8 cellular contexts compared by ENCODE assay signal in genomic region chr3:170811928-170812591, GRCh38. TPM values are rescaled to one million over a fixed set of nuclear protein-coding genes. Genes with fewer than 3 reads are reported as not detected.
DNase-seq lines count a peak whose midpoint lies in the region; ATAC-seq, FAIRE-seq and TF ChIP-seq lines count a peak whose summit lies in the region.

No MANE protein-coding gene starts in this region.

- no peak overlapping the region for H2AFZ ChIP-seq in endothelial cell of umbilical vein (ENCODE audit: low read depth, low read length)

- peaks cover 35% of the 10 kb centered on the region for H3K4me1 ChIP-seq in endothelial cell of umbilical vein (ENCODE audit: control insufficient read depth, extremely low read depth, insufficient read depth, low read length)

- no peaks in the 10 kb centered on the region for H3K79me2 ChIP-seq in endothelial cell of umbilical vein (ENCODE audit: control insufficient read depth, insufficient read depth, low read length)

- H3K27ac ChIP-seq in C4-2B: no peak overlapping the region
- peak overlapping the region; percentile 51 for H3K27ac ChIP-seq in endothelial cell of umbilical vein (ENCODE audit: insufficient read depth, low read depth, low read length)

- CTCF ChIA-PET in endothelial cell of umbilical vein (lab: Charles Lee): interaction anchor here (0.6 to 7.5 kb wide), 104 partner anchors 9 to 625 kb away, joined by 3 to 525 read pairs (median 4); partner anchors contain the start of genes CLDN11, EIF5A2, RPL22L1 and SKIL

- intact Hi-C loops in endothelial cell of umbilical vein (cut with micrococcal nuclease): loop anchor here (1.0 to 5.0 kb wide), 6 partner anchors 35 to 625 kb away; no protein-coding TSS in a partner anchor

- no peaks in the 10 kb centered on the region for H3K9me3 ChIP-seq in endothelial cell of umbilical vein (replicated peaks; ENCODE audit: control insufficient read depth, insufficient read depth, low read length)

- no peak for TF ChIP-seq POLR2A in endothelial cell of umbilical vein (IDR thresholded peaks at IDR 0.05; ENCODE audit: low read depth, low read length)

- H3K36me3 ChIP-seq in endothelial cell of umbilical vein (ENCODE audit: control insufficient read depth in 2 of 2, extremely low read depth in 1 of 2, insufficient read depth in 2 of 2, low read length in 2 of 2): no peaks in the 10 kb centered on the region

- H3K4me3 ChIP-seq in endothelial cell of umbilical vein (replicated peaks in 1 of 3; ENCODE audit: insufficient read depth in 1 of 3, low read depth in 1 of 3, low read length in 3 of 3): no peak overlapping the region

- POLR2A ChIA-PET in endothelial cell of umbilical vein (lab: Charles Lee): interaction anchor here (0.5 to 1.6 kb wide), 5 partner anchors 28 to 398 kb away, joined by 3 to 8 read pairs (median 3); partner anchors contain the start of gene RPL22L1

- no peaks in the 10 kb centered on the region for H3K9me1 ChIP-seq in endothelial cell of umbilical vein (replicated peaks; ENCODE audit: control insufficient read depth, extremely low read depth, insufficient read depth, low read length)

- H4K20me1 ChIP-seq in endothelial cell of umbilical vein (replicated peaks; ENCODE audit: control insufficient read depth, extremely low read depth, insufficient read depth, low read length): no peaks in the 10 kb centered on the region

- DNase-seq in HTR-8/SVneo (ENCODE audit: insufficient read length, low spot score): peak; percentile 79
- peak; percentile 37 for DNase-seq in NOMO-1 treated with dmso at 0.1 percent for 144 hours (lab: John Stamatoyannopoulos, UW; ENCODE audit: unreplicated experiment)
- DNase-seq in activated CD8-positive, alpha-beta memory T cell treated with anti-CD3 and anti-CD28 coated beads for 48 hours (ENCODE audit: low read depth in 2 of 3, low spot score in 2 of 3): peak; percentile 7 to 49 (median 9)
- DNase-seq in endothelial cell of umbilical vein (ENCODE audit: low read depth, low spot score): peak; percentile 86
- DNase-seq in myocyte (ENCODE audit: low read depth): peak; percentile 94
- peak; percentile 14 to 39 for DNase-seq in stimulated activated CD8-positive, alpha-beta memory T cell treated with anti-CD3 and anti-CD28 coated beads, Interleukin-7, amount 100 ng/mL, for 4 hours (ENCODE audit: low read depth in 2 of 2)

- no peaks in the 10 kb centered on the region for H3K27me3 ChIP-seq in endothelial cell of umbilical vein (ENCODE audit: control insufficient read depth in 2 of 2, insufficient read depth in 2 of 2, low read length in 2 of 2)

- H3K9ac ChIP-seq in endothelial cell of umbilical vein (replicated peaks; ENCODE audit: extremely low read depth, insufficient read depth, low read length): no peak overlapping the region

- ATAC-seq in GM19452 (IDR thresholded peaks at IDR 0.05; ENCODE audit: unreplicated experiment): peak; percentile 65

- TF ChIP-seq CTCF in C4-2B (conservative IDR thresholded peaks at IDR 0.05) (peak; percentile 99), endothelial cell of umbilical vein (IDR thresholded peaks at IDR 0.05; ENCODE audit: extremely low read depth in 1 of 2, insufficient read depth in 1 of 2, low read depth in 1 of 2, low read length in 2 of 2) (peak; percentile 80 to 92)

- H3K4me2 ChIP-seq in endothelial cell of umbilical vein (ENCODE audit: insufficient read depth, low read length): no peak overlapping the region

- no TSS peak for BruUV-seq in endothelial cell of umbilical vein (replicated peaks; lab: Mats Ljungman, UMichigan)

- FAIRE-seq in HTR-8/SVneo (lab: Jason Lieb, UNC) (no peak), endothelial cell of umbilical vein (lab: Jason Lieb, UNC) (peak; percentile 81)

- dilution Hi-C loops in endothelial cell of umbilical vein (cut with MboI; ENCODE audit: extremely low pct_ligation_motif_present, low sequenced_read_pairs): loop anchor here (10.0 kb wide), 1 partner anchor 367 kb away; no protein-coding TSS in a partner anchor

TF ChIP-seq in endothelial cell of umbilical vein, 7 proteins besides CTCF, POLR2A, EP300 and RAD21:
- TF ChIP-seq JUN (IDR thresholded peaks at IDR 0.05; ENCODE audit: borderline replicate concordance, insufficient read depth, insufficient read length, low read depth) (no peak), POLR2AphosphoS5 (IDR thresholded peaks at IDR 0.05; ENCODE audit: insufficient read depth, low read depth, low read length) (no peak), EZH2 (IDR thresholded peaks at IDR 0.05; ENCODE audit: borderline replicate concordance, low read depth, low read length, severe bottlenecking) (no peak)

RNA-seq across cellular contexts. Expression of gene RPL22L1, which starts 57.9 kb away (rescaled TPM):
- 159 and 176 TPM in 2 replicates for total RNA-seq in endothelial cell of umbilical vein
- polyA plus RNA-seq in endothelial cell of umbilical vein: 26.3 and 65.0 TPM in 2 replicates
- 125 and 170 TPM in 2 replicates for polyA plus RNA-seq in endothelial cell of umbilical vein (2011; cell fraction: cytosol; rRNA removed)
- polyA plus RNA-seq in endothelial cell of umbilical vein (2011; cell fraction: nucleus; rRNA removed): 31.9 and 74.8 TPM in 2 replicates
- polyA plus RNA-seq in endothelial cell of umbilical vein (2012): 443 and 489 TPM in 2 replicates
- polyA minus RNA-seq in endothelial cell of umbilical vein: 3.2 and 4.2 TPM in 2 replicates
- 8.1 TPM for polyA minus RNA-seq in endothelial cell of umbilical vein (2011; cell fraction: cytosol; rRNA and poly(A)+ RNA removed)
- polyA minus RNA-seq in endothelial cell of umbilical vein (2011; cell fraction: nucleus; rRNA and poly(A)+ RNA removed): 11.7 and 20.3 TPM in 2 replicates
- total RNA-seq in myocyte: 143 and 159 TPM in 2 replicates
- polyA plus RNA-seq in myocyte (2012): 46.0 TPM

Comparison
In these comparisons a context has a peak if more than half of its experiments do, and no peak if none do; other contexts are left out.
1. DNase-seq: peak in every context shown above with its lines; median percentile 94 in myocyte; 86 in endothelial cell of umbilical vein; 79 in HTR-8/SVneo; 37 in NOMO-1 treated with dmso at 0.1 percent for 144 hours; 26 in stimulated activated CD8-positive, alpha-beta memory T cell treated with anti-CD3 and anti-CD28 coated beads, Interleukin-7, amount 100 ng/mL, for 4 hours; 9 in activated CD8-positive, alpha-beta memory T cell treated with anti-CD3 and anti-CD28 coated beads for 48 hours.